In genomic region chr17:40283662-40284061, GRCh38 we compare ENCODE assay signal across 10 cellular contexts. TPM values are rescaled to one million over a fixed set of nuclear protein-coding genes. Genes with fewer than 3 reads are reported as not detected.
DNase-seq lines count a peak whose midpoint lies in the region; ATAC-seq and TF ChIP-seq lines count a peak whose summit lies in the region.
"Had no signal": no experiment of that assay in that cellular context is flagged by ENCODE, and none has a peak within 500 bp of the region (broad histone marks: within the 10 kb centered on the region; RNA-seq: fewer than 3 reads in every experiment).

No MANE protein-coding gene starts in this region.

- peak overlapping the region; percentile 69 for H3K27ac Mint-ChIP-seq in Caco-2 (ENCODE audit: unreplicated experiment)

- peaks cover 24% of the 10 kb centered on the region for H3K4me1 ChIP-seq in Caco-2

- no TSS peak for BruUV-seq in Caco-2 (replicated peaks; lab: Mats Ljungman, UMichigan)

- no peak for DNase-seq in Caco-2
- DNase-seq in OCI-M1 (lab: John Stamatoyannopoulos, UW): peak; percentile 8
- DNase-seq in coronary artery (ENCODE audit: low spot score): no peak
- no peak for DNase-seq in omental fat pad (ENCODE audit: low spot score)
- no peak for DNase-seq in HuH-7.5 (ENCODE audit: low spot score)
- DNase-seq in T1000 (lab: John Stamatoyannopoulos, UW): no peak
- no peak for DNase-seq in HEK293T (ENCODE audit: extremely low spot score)
- DNase-seq in Kasumi-1 (lab: John Stamatoyannopoulos, UW): no peak
- DNase-seq: effector CD4-positive, alpha-beta T cell; NK-92 treated with Interleukin-12 subunit alpha and Interleukin-12 subunit beta, amount 100 ng/mL, for 24 hours had no signal

- H3K9me3 Mint-ChIP-seq in Caco-2 (ENCODE audit: unreplicated experiment): no peaks in the 10 kb centered on the region

- peak overlapping the region; percentile 37 for H3K4me3 Mint-ChIP-seq in Caco-2 (ENCODE audit: unreplicated experiment)

- H3K27me3 Mint-ChIP-seq in Caco-2 (ENCODE audit: insufficient read depth, unreplicated experiment): no peaks in the 10 kb centered on the region

- no peaks in the 10 kb centered on the region for H3K9me3 ChIP-seq in Caco-2

- intact Hi-C loops in Caco-2 (cut with micrococcal nuclease; ENCODE audit: unreplicated experiment): no loop called here

- no peak overlapping the region for H3K4me3 ChIP-seq in Caco-2 (ENCODE audit: low read depth, low read length)
- H3K4me3 ChIP-seq in coronary artery: no peak overlapping the region

- H3K36me3 ChIP-seq in Caco-2 (ENCODE audit: control insufficient read depth, insufficient read depth, low read length): peaks cover 3% of the 10 kb centered on the region

- peak overlapping the region; percentile 42 to 79 for H3K27ac ChIP-seq in coronary artery

- peak; percentile 78 for ATAC-seq in omental fat pad (ENCODE audit: low FRiP score)

- POLR2A ChIA-PET in Caco-2 (lab: Charles Lee): interaction anchor here (0.6 to 0.9 kb wide), 4 partner anchors 34 to 183 kb away, joined by 3 to 4 read pairs (median 4); partner anchors contain the start of gene WIPF2
- POLR2A ChIA-PET in HEK293T (lab: Yijun Ruan, JAX): interaction anchor here (1.3 to 2.0 kb wide), 2 partner anchors 15 to 65 kb away, joined by 3 to 5 read pairs; partner anchors contain the start of gene WIPF2

- peaks cover 63% of the 10 kb centered on the region for H3K36me3 Mint-ChIP-seq in Caco-2 (ENCODE audit: insufficient read depth, unreplicated experiment)

- no peaks in the 10 kb centered on the region for H3K27me3 ChIP-seq in Caco-2 (replicated peaks; ENCODE audit: control insufficient read depth, insufficient read depth, low read length)

- no peak for TF ChIP-seq CTCF in Caco-2 (IDR thresholded peaks at IDR 0.05; ENCODE audit: insufficient read depth in 1 of 2, low read depth in 1 of 2, low read length in 1 of 2, severe bottlenecking in 1 of 2, unreplicated experiment in 1 of 2)
- TF ChIP-seq CTCF in coronary artery (IDR thresholded peaks at IDR 0.05): no peak
- no peak for TF ChIP-seq CTCF in omental fat pad (IDR thresholded peaks at IDR 0.05)

- H3K4me1 Mint-ChIP-seq in Caco-2 (ENCODE audit: low read depth, unreplicated experiment): peaks cover 15% of the 10 kb centered on the region

- CTCF ChIA-PET in Caco-2 (lab: Charles Lee): interaction anchor here (0.6 to 1.4 kb wide), 4 partner anchors 33 to 786 kb away, joined by 4 to 7 read pairs (median 4); partner anchors contain the start of gene WIPF2
- CTCF ChIA-PET in HEK293T (lab: Yijun Ruan, JAX): interaction anchor here (0.6 to 1.1 kb wide), 4 partner anchors 22 to 74 kb away, joined by 3 to 8 read pairs (median 3); no protein-coding TSS in a partner anchor

TF ChIP-seq in HEK293T, 16 proteins besides CTCF, POLR2A, EP300 and RAD21:
- TF ChIP-seq SP1 (IDR thresholded peaks at IDR 0.05): no peak
- no peak for TF ChIP-seq HDGF (IDR thresholded peaks at IDR 0.05; ENCODE audit: borderline replicate concordance)
- no peak for TF ChIP-seq ZNF384 (IDR thresholded peaks at IDR 0.05)
- no peak for TF ChIP-seq TARDBP (IDR thresholded peaks at IDR 0.05)
- TF ChIP-seq NFRKB (IDR thresholded peaks at IDR 0.05): no peak
- TF ChIP-seq FOXK2 (IDR thresholded peaks at IDR 0.05): no peak
- no peak for TF ChIP-seq FOXA1 (IDR thresholded peaks at IDR 0.05)
- TF ChIP-seq ARNT (IDR thresholded peaks at IDR 0.05): no peak

RNA-seq across cellular contexts. Expression of gene CDC6, which starts 4.0 kb away (rescaled TPM):
- 86.1 and 96.4 TPM in 2 replicates for total RNA-seq in Caco-2 (2022)
- total RNA-seq in omental fat pad: 1 to 10 TPM in 2 of 4 donors, under 1 TPM in 2; 0.56 to 4.3 (median 1.7) TPM

RNA-seq across cellular contexts. Expression of gene RARA, which starts 25.3 kb away (rescaled TPM):
- total RNA-seq in Caco-2 (2022) (26.6 and 27.6 TPM in 2 replicates), omental fat pad (10 to 100 TPM; 26.7 to 61.5 (median 35.9) TPM)

Comparison
In these comparisons a context has a peak if more than half of its experiments do, and no peak if none do; other contexts are left out.
1. RNA of gene CDC6, which starts 4.0 kb away (total RNA-seq): 86.1 to 96.4 TPM in Caco-2; 0.56 to 4.3 TPM in omental fat pad; every median in the first group is over 10 times any median in the second.